Comparison of ENCODE assay signal across 1 cellular context in genomic region chr6:44068607-44069296, GRCh38.
TF ChIP-seq lines count a peak whose summit lies in the region.

No MANE protein-coding gene starts in this region.

TF ChIP-seq in HepG2, 621 proteins besides CTCF, POLR2A, EP300 and RAD21:
- no peak for TF ChIP-seq HOXA5 (CRISPR knock-in tag; IDR thresholded peaks at IDR 0.05)
- TF ChIP-seq, protein P1, sequence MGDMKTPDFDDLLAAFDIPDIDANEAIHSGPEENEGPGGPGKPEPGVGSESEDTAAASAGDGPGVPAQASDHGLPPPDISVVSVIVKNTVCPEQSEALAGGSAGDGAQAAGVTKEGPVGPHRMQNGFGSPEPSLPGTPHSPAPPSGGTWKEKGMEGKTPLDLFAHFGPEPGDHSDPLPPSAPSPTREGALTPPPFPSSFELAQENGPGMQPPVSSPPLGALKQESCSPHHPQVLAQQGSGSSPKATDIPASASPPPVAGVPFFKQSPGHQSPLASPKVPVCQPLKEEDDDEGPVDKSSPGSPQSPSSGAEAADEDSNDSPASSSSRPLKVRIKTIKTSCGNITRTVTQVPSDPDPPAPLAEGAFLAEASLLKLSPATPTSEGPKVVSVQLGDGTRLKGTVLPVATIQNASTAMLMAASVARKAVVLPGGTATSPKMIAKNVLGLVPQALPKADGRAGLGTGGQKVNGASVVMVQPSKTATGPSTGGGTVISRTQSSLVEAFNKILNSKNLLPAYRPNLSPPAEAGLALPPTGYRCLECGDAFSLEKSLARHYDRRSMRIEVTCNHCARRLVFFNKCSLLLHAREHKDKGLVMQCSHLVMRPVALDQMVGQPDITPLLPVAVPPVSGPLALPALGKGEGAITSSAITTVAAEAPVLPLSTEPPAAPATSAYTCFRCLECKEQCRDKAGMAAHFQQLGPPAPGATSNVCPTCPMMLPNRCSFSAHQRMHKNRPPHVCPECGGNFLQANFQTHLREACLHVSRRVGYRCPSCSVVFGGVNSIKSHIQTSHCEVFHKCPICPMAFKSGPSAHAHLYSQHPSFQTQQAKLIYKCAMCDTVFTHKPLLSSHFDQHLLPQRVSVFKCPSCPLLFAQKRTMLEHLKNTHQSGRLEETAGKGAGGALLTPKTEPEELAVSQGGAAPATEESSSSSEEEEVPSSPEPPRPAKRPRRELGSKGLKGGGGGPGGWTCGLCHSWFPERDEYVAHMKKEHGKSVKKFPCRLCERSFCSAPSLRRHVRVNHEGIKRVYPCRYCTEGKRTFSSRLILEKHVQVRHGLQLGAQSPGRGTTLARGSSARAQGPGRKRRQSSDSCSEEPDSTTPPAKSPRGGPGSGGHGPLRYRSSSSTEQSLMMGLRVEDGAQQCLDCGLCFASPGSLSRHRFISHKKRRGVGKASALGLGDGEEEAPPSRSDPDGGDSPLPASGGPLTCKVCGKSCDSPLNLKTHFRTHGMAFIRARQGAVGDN (CRISPR knock-in tag; IDR thresholded peaks at IDR 0.05) = 0 out of 2 replicates have a peak, but pooled peaks have one; percentile 44
- no peak for TF ChIP-seq ZSCAN12 (CRISPR knock-in tag; IDR thresholded peaks at IDR 0.05)
- TF ChIP-seq ZFP91 (CRISPR knock-in tag; IDR thresholded peaks at IDR 0.05; ENCODE audit: borderline replicate concordance) = no peak
- TF ChIP-seq NCOA1 (CRISPR knock-in tag; IDR thresholded peaks at IDR 0.05) = no peak
TF ChIP-seq in HepG2: peak in this region for 1.
